ENCODE assay signal across 14 cellular contexts in genomic region chr7:134514106-134514505, GRCh38. TPM values are rescaled to one million over a fixed set of nuclear protein-coding genes. Genes with fewer than 3 reads are reported as not detected.
DNase-seq lines count a peak whose midpoint lies in the region; ATAC-seq, FAIRE-seq and TF ChIP-seq lines count a peak whose summit lies in the region.
"Had no signal": no experiment of that assay in that cellular context is flagged by ENCODE, and none has a peak within 500 bp of the region (broad histone marks: within the 10 kb centered on the region; RNA-seq: fewer than 3 reads in every experiment).

No MANE protein-coding gene starts in this region.

- no peak overlapping the region for H3K4me3 Mint-ChIP-seq in activated CD8-positive, alpha-beta T cell treated with anti-CD3 and anti-CD28 coated beads for 36 hours
- H3K4me3 Mint-ChIP-seq: GM23338 had no signal

- intact Hi-C loops in pancreas (cut with DNase I) = loop anchor here in 2 of 3 donors (5.0 to 10.0 kb wide), 2 partner anchors 77 to 79 kb away; no protein-coding TSS in a partner anchor
- intact Hi-C loops in activated CD8-positive, alpha-beta T cell treated with anti-CD3 and anti-CD28 coated beads for 36 hours (cut with micrococcal nuclease) = loop anchor here (2.0 kb wide), 1 partner anchor 91 kb away; no protein-coding TSS in a partner anchor

- H3K9ac ChIP-seq in KMS-11 = no peak overlapping the region
- no peak overlapping the region for H3K9ac ChIP-seq in SK-N-SH

- H3K36me3 Mint-ChIP-seq in activated CD8-positive, alpha-beta T cell treated with anti-CD3 and anti-CD28 coated beads for 36 hours (ENCODE audit: low read depth) = no peaks in the 10 kb centered on the region

- DNase-seq in NCI-H82 (lab: John Stamatoyannopoulos, UW) (peak; percentile 47), NCI-H82 treated with DMSO at 0.1 percent for 48 hours (lab: John Stamatoyannopoulos, UW; ENCODE audit: unreplicated experiment) (no peak), SK-N-SH (no peak), pancreas (no peak)
- no peak for DNase-seq in activated CD8-positive, alpha-beta T cell treated with anti-CD3 and anti-CD28 coated beads for 36 hours
- DNase-seq in activated CD4-positive, alpha-beta T cell treated with anti-CD3 and anti-CD28 coated beads for 1 hour = no peak

- no peaks in the 10 kb centered on the region for H3K9me3 Mint-ChIP-seq in activated CD8-positive, alpha-beta T cell treated with anti-CD3 and anti-CD28 coated beads for 36 hours
- H3K9me3 Mint-ChIP-seq: GM23338 had no signal

- no peak overlapping the region for H3K4me3 ChIP-seq in KMS-11 (IDR thresholded peaks at IDR 0.05; ENCODE audit: insufficient read depth, low read depth, low read length)
- H3K4me3 ChIP-seq in SK-N-SH (ENCODE audit: low read depth in 2 of 2, low read length in 1 of 2) = no peak overlapping the region
- no peak overlapping the region for H3K4me3 ChIP-seq in pancreas
- H3K4me3 ChIP-seq: GM23338 had no signal

- 0% methylated on average over 1 of the region's 1 CpG for WGBS in SK-N-SH (ENCODE audit: low lambda C conversion rate)
- 10 to 16% methylated on average over 1 of the region's 1 CpG for WGBS in pancreas, 2 donors

- peaks cover 9% of the 10 kb centered on the region for H3K4me1 Mint-ChIP-seq in activated CD8-positive, alpha-beta T cell treated with anti-CD3 and anti-CD28 coated beads for 36 hours (ENCODE audit: low read depth)

- no peaks in the 10 kb centered on the region for H3K79me2 ChIP-seq in KMS-11 (ENCODE audit: insufficient read depth, low read depth)
- H3K79me2 ChIP-seq in SK-N-SH (ENCODE audit: insufficient read depth) = no peaks in the 10 kb centered on the region

- H3F3A ChIP-seq in SK-N-SH (replicated peaks; ENCODE audit: insufficient read depth) = peaks cover 9% of the 10 kb centered on the region

- POLR2A ChIA-PET in SK-N-SH (lab: Yijun Ruan, JAX) = no interaction called here
- POLR2A ChIA-PET in activated CD8-positive, alpha-beta T cell treated with anti-CD3 and anti-CD28 coated beads for 36 hours (lab: Charles Lee) = no interaction called here

- H4K20me1 ChIP-seq in KMS-11 (ENCODE audit: insufficient read depth) (no peaks in the 10 kb centered on the region), SK-N-SH (ENCODE audit: insufficient read depth) (no peaks in the 10 kb centered on the region)

- peak in 3 of 4 donors; percentile 20 to 26 (median 21) for ATAC-seq in pancreas
- ATAC-seq in GM18867 (IDR thresholded peaks at IDR 0.05; ENCODE audit: unreplicated experiment) = no peak
- no peak for ATAC-seq in activated CD8-positive, alpha-beta T cell treated with anti-CD3 and anti-CD28 coated beads for 36 hours

- TF ChIP-seq CTCF in KMS-11 (conservative IDR thresholded peaks at IDR 0.05; ENCODE audit: low read depth, low read length) (no peak), SK-N-SH (IDR thresholded peaks at IDR 0.05) (no peak), pancreas (IDR thresholded peaks at IDR 0.05) (no peak)
- TF ChIP-seq CTCF in activated CD8-positive, alpha-beta T cell treated with anti-CD3 and anti-CD28 coated beads for 36 hours (IDR thresholded peaks at IDR 0.05) = no peak

- no peaks in the 10 kb centered on the region for H3K9me2 ChIP-seq in SK-N-SH

- no peak overlapping the region for H3K27ac Mint-ChIP-seq in activated CD8-positive, alpha-beta T cell treated with anti-CD3 and anti-CD28 coated beads for 36 hours
- H3K27ac Mint-ChIP-seq: GM23338 had no signal

- H3K27me3 ChIP-seq in KMS-11 (ENCODE audit: insufficient read depth, low read depth) = no peaks in the 10 kb centered on the region
- 0 out of 2 replicates have a peak, but pooled peaks cover 16% of the 10 kb centered on the region for H3K27me3 ChIP-seq in SK-N-SH (ENCODE audit: insufficient read depth)
- no peaks in the 10 kb centered on the region for H3K27me3 ChIP-seq in pancreas

- H3K36me3 ChIP-seq in KMS-11 (ENCODE audit: insufficient read depth) (no peaks in the 10 kb centered on the region), SK-N-SH (replicated peaks in 1 of 2; ENCODE audit: control insufficient read depth in 1 of 2, insufficient read depth in 2 of 2, low read length in 1 of 2) (no peaks in the 10 kb centered on the region), pancreas (no peaks in the 10 kb centered on the region)

- no peak for TF ChIP-seq RAD21 in SK-N-SH (IDR thresholded peaks at IDR 0.05; ENCODE audit: low read length)

- peak overlapping the region; percentile 66; the same call in 1 of the 2 replicates for H2AFZ ChIP-seq in KMS-11 (ENCODE audit: low read depth)
- no peak overlapping the region for H2AFZ ChIP-seq in SK-N-SH (ENCODE audit: low read depth)
- H2AFZ ChIP-seq: GM23338 had no signal

- FAIRE-seq in pancreas (lab: Jason Lieb, UNC) = no peak
- FAIRE-seq: GM12891, HTR-8/SVneo had no signal

- no peaks in the 10 kb centered on the region for H3K9me3 ChIP-seq in SK-N-SH
- H3K9me3 ChIP-seq in pancreas = no peaks in the 10 kb centered on the region
- H3K9me3 ChIP-seq: Caco-2 had no signal

- peaks cover 3% of the 10 kb centered on the region for H3K4me1 ChIP-seq in KMS-11 (ENCODE audit: low read depth, poor library complexity, severe bottlenecking)
- peaks cover 0 to 6% of the 10 kb centered on the region in 2 experiments; a peak in 1 of 4 replicates for H3K4me1 ChIP-seq in SK-N-SH (ENCODE audit: control insufficient read depth in 1 of 2, insufficient read depth in 2 of 2, low read depth in 1 of 2, low read length in 1 of 2)
- H3K4me1 ChIP-seq in pancreas = no peaks in the 10 kb centered on the region
- H3K4me1 ChIP-seq: Caco-2 had no signal

- no peak for TF ChIP-seq EP300 in SK-N-SH (IDR thresholded peaks at IDR 0.05; ENCODE audit: borderline replicate concordance in 1 of 2, low read depth in 1 of 2, low read length in 1 of 2)

- H3K27ac ChIP-seq in KMS-11 (no peak overlapping the region), SK-N-SH (ENCODE audit: low read depth in 2 of 2, low read length in 1 of 2) (no peak overlapping the region), pancreas (no peak overlapping the region)

- H3K27me3 Mint-ChIP-seq in activated CD8-positive, alpha-beta T cell treated with anti-CD3 and anti-CD28 coated beads for 36 hours = peaks cover 10% of the 10 kb centered on the region

- H3K4me2 ChIP-seq in KMS-11 = peak overlapping the region; percentile 11; the same call in 1 of the 2 replicates
- H3K4me2 ChIP-seq in SK-N-SH = 0 out of 2 replicates have a peak overlapping the region, but pooled peaks have one; percentile 14
- H3K4me2 ChIP-seq: GM23338 had no signal

- CTCF ChIA-PET in SK-N-SH (lab: Yijun Ruan, JAX) = interaction anchor here (0.6 to 9.5 kb wide), 67 partner anchors 8 to 645 kb away, joined by 3 to 154 read pairs (median 6); partner anchors contain the start of genes AKR1B1, AKR1B10, AKR1B15 and BPGM
- CTCF ChIA-PET in activated CD8-positive, alpha-beta T cell treated with anti-CD3 and anti-CD28 coated beads for 36 hours (lab: Charles Lee) = interaction anchor here (0.6 to 2.5 kb wide), 35 partner anchors 8 to 126 kb away, joined by 3 to 37 read pairs (median 4); partner anchors contain the start of genes AKR1B1, AKR1B10 and AKR1B15

TF ChIP-seq in SK-N-SH, 30 proteins besides CTCF, POLR2A, EP300 and RAD21:
- TF ChIP-seq USF1 (IDR thresholded peaks at IDR 0.05; ENCODE audit: borderline replicate concordance, low read depth) (no peak), CHD2 (IDR thresholded peaks at IDR 0.05; ENCODE audit: low read length, partially characterized antibody) (no peak), ELF1 (IDR thresholded peaks at IDR 0.05) (no peak), EZH2phosphoT487 (IDR thresholded peaks at IDR 0.05; ENCODE audit: borderline replicate concordance, low read depth) (no peak)

RNA-seq across cellular contexts. Expression of gene AKR1B10, which starts 13.3 kb away (rescaled TPM):
- 0.10 and 0.16 TPM in 2 replicates for polyA plus RNA-seq in SK-N-SH (2012; rRNA removed)
- polyA plus RNA-seq in SK-N-SH (2012; cell fraction: cytosol; rRNA removed) = 0.09 and 0.12 TPM in 2 replicates
- polyA plus RNA-seq in SK-N-SH (2012; cell fraction: nucleus; rRNA removed) = 0.13 and 0.22 TPM in 2 replicates
- total RNA-seq in pancreas = 1 to 10 TPM in 2 of 6 donors, under 1 TPM in 3, not detected in 1; 0.28 to 2.8 (median 0.35) TPM
- under 1 TPM in 1 of 2 donors, not detected in 1; 0.66 TPM for polyA plus RNA-seq in pancreas
- total RNA-seq in activated CD8-positive, alpha-beta T cell treated with anti-CD3 and anti-CD28 coated beads for 36 hours = not detected
- total RNA-seq: G401; T-helper 2 cell treated with Interferon-gamma antibody and Interleukin-4, amounts not matched to agents 100 ng/mL and 5 ng/mL, for 36 hours had no signal

RNA-seq across cellular contexts. Expression of gene AKR1B15, which starts 34.8 kb away (rescaled TPM):
- polyA plus RNA-seq in SK-N-SH (2012; rRNA removed) = not detected in 2 replicates
- not detected in 2 replicates for polyA plus RNA-seq in SK-N-SH (2012; cell fraction: cytosol; rRNA removed)
- polyA plus RNA-seq in SK-N-SH (2012; cell fraction: nucleus; rRNA removed) = not detected in 2 replicates
- under 1 TPM in 1 of 6 donors, not detected in 5; 0.25 TPM for total RNA-seq in pancreas
- polyA plus RNA-seq in pancreas = not detected
- total RNA-seq in activated CD8-positive, alpha-beta T cell treated with anti-CD3 and anti-CD28 coated beads for 36 hours = not detected
- total RNA-seq: Caco-2; G401; GM23338; T-helper 2 cell treated with Interferon-gamma antibody and Interleukin-4, amounts not matched to agents 100 ng/mL and 5 ng/mL, for 36 hours had no signal
- polyA plus RNA-seq: GM23338 had no signal

RNA-seq across cellular contexts. Expression of gene AKR1B1, which starts 55.2 kb away (rescaled TPM):
- 216 and 224 TPM in 2 replicates for polyA plus RNA-seq in SK-N-SH (2012; rRNA removed)
- polyA plus RNA-seq in SK-N-SH (2012; cell fraction: cytosol; rRNA removed) = 154 and 199 TPM in 2 replicates
- polyA plus RNA-seq in SK-N-SH (2012; cell fraction: nucleus; rRNA removed) = 200 and 224 TPM in 2 replicates
- total RNA-seq in pancreas = 10 to 100 TPM; 13.2 to 47.1 (median 19.2) TPM
- 10 to 100 TPM; 17.5 to 34.8 TPM for polyA plus RNA-seq in pancreas
- total RNA-seq in activated CD8-positive, alpha-beta T cell treated with anti-CD3 and anti-CD28 coated beads for 36 hours = 100 to 1,000 TPM; 106 to 108 TPM

Comparison
In these comparisons a context has a peak if more than half of its experiments do, and no peak if none do; other contexts are left out.
1. ATAC-seq: peak in pancreas (3 of 4); none in GM18867 (single experiment) and activated CD8-positive, alpha-beta T cell treated with anti-CD3 and anti-CD28 coated beads for 36 hours (single experiment).